In genomic region chr20:16392346-16392745, GRCh38 we compare ENCODE assay signal across 15 cellular contexts.
A peak's percentile ranks its signal among the peaks of the same experiment; 100 is the strongest.
DNase-seq lines count a peak whose midpoint lies in the region; ATAC-seq and FAIRE-seq lines count a peak whose summit lies in the region.
"Had no signal": no experiment of that assay in that cellular context is flagged by ENCODE, and none has a peak within 500 bp of the region (broad histone marks: within the 10 kb centered on the region; RNA-seq: fewer than 3 reads in every experiment).

No MANE protein-coding gene starts in this region.

- FAIRE-seq in GM19239 (lab: Jason Lieb, UNC), result peak; percentile 78

- no peaks in the 10 kb centered on the region for H3K4me1 Mint-ChIP-seq in activated CD4-positive, alpha-beta T cell treated with anti-CD3 and anti-CD28 coated beads for 36 hours
- H3K4me1 Mint-ChIP-seq in stimulated activated naive CD8-positive, alpha-beta T cell treated with anti-CD3 and anti-CD28 coated beads, Interleukin-15, amount 100 ng/mL, for 72 hours, result no peaks in the 10 kb centered on the region

- no peaks in the 10 kb centered on the region for H3K36me3 ChIP-seq in HAP-1 (replicated peaks)
- H3K36me3 ChIP-seq: cardiac muscle cell, upper lobe of left lung had no signal

- no peak overlapping the region for H3K4me3 Mint-ChIP-seq in activated CD4-positive, alpha-beta T cell treated with anti-CD3 and anti-CD28 coated beads for 36 hours
- H3K4me3 Mint-ChIP-seq in stimulated activated naive CD8-positive, alpha-beta T cell treated with anti-CD3 and anti-CD28 coated beads, Interleukin-15, amount 100 ng/mL, for 72 hours, result no peak overlapping the region
- H3K4me3 Mint-ChIP-seq: activated T-helper 1 cell treated with anti-CD3 and anti-CD28 coated beads, Interleukin-12 subunit alpha, Interleukin-12 subunit beta, Interleukin-2, Interleukin-4 antibody, amounts not matched to agents 30 ng/mL and 10 ng/mL and 1 ng/mL, durations not matched to agents 14 hours and 24 hours and 36 hours had no signal

- CTCF ChIA-PET in activated CD4-positive, alpha-beta T cell treated with anti-CD3 and anti-CD28 coated beads for 36 hours (lab: Charles Lee), result no interaction called here

- intact Hi-C loops in activated CD4-positive, alpha-beta T cell treated with anti-CD3 and anti-CD28 coated beads for 36 hours (cut with DNase I, micrococcal nuclease), result no loop called here

- no peaks in the 10 kb centered on the region for H3K4me1 ChIP-seq in HAP-1
- H3K4me1 ChIP-seq: parathyroid adenoma, upper lobe of left lung had no signal

- no peaks in the 10 kb centered on the region for H3K27me3 ChIP-seq in HAP-1 (ENCODE audit: low read depth)
- H3K27me3 ChIP-seq: cardiac muscle cell, upper lobe of left lung had no signal

- no peak overlapping the region for H3K27ac Mint-ChIP-seq in activated CD4-positive, alpha-beta T cell treated with anti-CD3 and anti-CD28 coated beads for 36 hours
- H3K27ac Mint-ChIP-seq in stimulated activated naive CD8-positive, alpha-beta T cell treated with anti-CD3 and anti-CD28 coated beads, Interleukin-15, amount 100 ng/mL, for 72 hours, result no peak overlapping the region
- H3K27ac Mint-ChIP-seq: activated T-helper 1 cell treated with anti-CD3 and anti-CD28 coated beads, Interleukin-12 subunit alpha, Interleukin-12 subunit beta, Interleukin-2, Interleukin-4 antibody, amounts not matched to agents 30 ng/mL and 10 ng/mL and 1 ng/mL, durations not matched to agents 14 hours and 24 hours and 36 hours had no signal

- POLR2A ChIA-PET in activated CD4-positive, alpha-beta T cell treated with anti-CD3 and anti-CD28 coated beads for 36 hours (lab: Charles Lee), result no interaction called here

- in situ Hi-C loops in HAP-1 (cut with MboI; ENCODE audit: low sequenced_read_pairs), result no loop called here

- no peaks in the 10 kb centered on the region for H3K27me3 Mint-ChIP-seq in activated CD4-positive, alpha-beta T cell treated with anti-CD3 and anti-CD28 coated beads for 36 hours
- H3K27me3 Mint-ChIP-seq in stimulated activated naive CD8-positive, alpha-beta T cell treated with anti-CD3 and anti-CD28 coated beads, Interleukin-15, amount 100 ng/mL, for 72 hours, result no peaks in the 10 kb centered on the region

- H3K36me3 Mint-ChIP-seq in activated CD4-positive, alpha-beta T cell treated with anti-CD3 and anti-CD28 coated beads for 36 hours (ENCODE audit: low read depth), result peaks cover 16% of the 10 kb centered on the region

- no peaks in the 10 kb centered on the region for H3K9me3 ChIP-seq in HAP-1
- H3K9me3 ChIP-seq: upper lobe of left lung had no signal

- DNase-seq in Ammon's horn (ENCODE audit: low spot score), result peak; percentile 23
- DNase-seq in GM19239 (ENCODE audit: insufficient read length, low spot score), result peak; percentile 36
- DNase-seq in activated CD4-positive, alpha-beta T cell treated with anti-CD3 and anti-CD28 coated beads for 48 hours, result no peak
- DNase-seq in activated CD4-positive, alpha-beta T cell treated with anti-CD3 and anti-CD28 coated beads for 36 hours, result no peak
- DNase-seq in HAP-1 (ENCODE audit: low spot score in 2 of 2), result no peak
- no peak for DNase-seq in stimulated activated naive CD8-positive, alpha-beta T cell treated with anti-CD3 and anti-CD28 coated beads, Interleukin-15, amount 100 ng/mL, for 72 hours
- DNase-seq: 8988T, DMS79 treated with DMSO at 0.1 percent for 48 hours, OCI-M1, upper lobe of left lung had no signal

- ATAC-seq in HG02610 (IDR thresholded peaks at IDR 0.05; ENCODE audit: unreplicated experiment) (peak; percentile 75), HG03378 (IDR thresholded peaks at IDR 0.05; ENCODE audit: unreplicated experiment) (peak; percentile 89)
- ATAC-seq in activated CD4-positive, alpha-beta T cell treated with anti-CD3 and anti-CD28 coated beads for 36 hours, result no peak
- no peak for ATAC-seq in stimulated activated naive CD8-positive, alpha-beta T cell treated with anti-CD3 and anti-CD28 coated beads, Interleukin-15, amount 100 ng/mL, for 72 hours

- no peak overlapping the region for H3K4me3 ChIP-seq in HAP-1
- H3K4me3 ChIP-seq: cardiac muscle cell, upper lobe of left lung had no signal

- no peaks in the 10 kb centered on the region for H3K9me3 Mint-ChIP-seq in activated CD4-positive, alpha-beta T cell treated with anti-CD3 and anti-CD28 coated beads for 36 hours (ENCODE audit: low read depth)
- no peaks in the 10 kb centered on the region for H3K9me3 Mint-ChIP-seq in stimulated activated naive CD8-positive, alpha-beta T cell treated with anti-CD3 and anti-CD28 coated beads, Interleukin-15, amount 100 ng/mL, for 72 hours
- H3K9me3 Mint-ChIP-seq: activated T-helper 1 cell treated with anti-CD3 and anti-CD28 coated beads, Interleukin-12 subunit alpha, Interleukin-12 subunit beta, Interleukin-2, Interleukin-4 antibody, amounts not matched to agents 30 ng/mL and 10 ng/mL and 1 ng/mL, durations not matched to agents 14 hours and 24 hours and 36 hours had no signal

Comparison
In these comparisons a context has a peak if more than half of its experiments do, and no peak if none do; other contexts are left out.
1. DNase-seq: peak in Ammon's horn (single experiment) and GM19239 (single experiment); none in activated CD4-positive, alpha-beta T cell treated with anti-CD3 and anti-CD28 coated beads for 48 hours (single experiment), activated CD4-positive, alpha-beta T cell treated with anti-CD3 and anti-CD28 coated beads for 36 hours (single experiment), HAP-1 (0 of 2) and stimulated activated naive CD8-positive, alpha-beta T cell treated with anti-CD3 and anti-CD28 coated beads, Interleukin-15, amount 100 ng/mL, for 72 hours (0 of 2).
2. ATAC-seq: peak in HG02610 (single experiment) and HG03378 (single experiment); none in activated CD4-positive, alpha-beta T cell treated with anti-CD3 and anti-CD28 coated beads for 36 hours (single experiment) and stimulated activated naive CD8-positive, alpha-beta T cell treated with anti-CD3 and anti-CD28 coated beads, Interleukin-15, amount 100 ng/mL, for 72 hours (single experiment).